ENCODE assay signal across 12 cellular contexts in the genomic region with DNA sequence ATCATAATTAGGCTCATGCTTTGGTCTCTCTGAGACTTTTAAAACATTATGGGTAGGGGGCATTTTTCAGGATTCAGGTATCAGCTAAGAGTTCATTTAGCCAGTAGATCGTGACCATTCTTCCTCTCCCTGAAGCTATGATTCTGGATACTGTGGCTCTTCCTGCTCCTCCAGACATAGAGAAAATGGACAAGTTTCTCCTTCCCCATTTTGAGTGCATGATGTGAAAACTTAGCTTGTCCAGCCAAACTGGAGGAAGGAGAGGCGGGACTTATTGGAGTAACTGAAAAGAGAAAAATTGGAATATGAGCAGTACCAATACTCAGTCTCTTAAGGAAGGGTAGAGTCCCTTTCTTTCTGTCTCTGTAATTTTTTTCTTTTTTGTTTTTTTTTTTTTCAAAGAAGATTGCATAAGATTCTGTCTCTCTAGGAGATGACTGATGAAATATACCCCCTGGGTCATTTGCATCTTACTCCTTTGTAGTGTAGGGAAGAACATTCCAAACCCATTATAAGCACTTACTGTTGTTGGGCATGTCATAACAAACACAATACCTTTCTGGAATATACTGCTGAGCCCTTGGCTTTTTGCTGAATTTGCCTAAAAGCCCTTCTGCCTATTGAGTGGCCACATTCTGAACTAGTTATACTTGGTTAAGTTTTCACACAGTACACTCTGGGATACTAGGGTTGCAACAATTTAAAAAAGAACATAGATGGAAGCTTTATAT.
DNase-seq lines count a peak whose midpoint lies in the region; ATAC-seq and TF ChIP-seq lines count a peak whose summit lies in the region.
"Had no signal": no experiment of that assay in that cellular context is flagged by ENCODE, and none has a peak within 500 bp of the region (broad histone marks: within the 10 kb centered on the region; RNA-seq: fewer than 3 reads in every experiment).

No MANE protein-coding gene starts in this region.

- no peaks in the 10 kb centered on the region for H4K20me1 ChIP-seq in hepatocyte (ENCODE audit: insufficient read depth, poor library complexity, severe bottlenecking)

- 87% methylated on average over 2 of the region's 2 CpGs for WGBS in hepatocyte (ENCODE audit: low lambda C conversion rate, missing lambda C conversion rate)

- H2AFZ ChIP-seq in ACC112 (ENCODE audit: low read length, unreplicated experiment) (no peak overlapping the region), hepatocyte (no peak overlapping the region)

- DNase-seq in HT1080 (ENCODE audit: low read depth) = peak; percentile 70
- DNase-seq in astrocyte of the spinal cord (ENCODE audit: low read depth, low spot score) = peak; percentile 91
- peak; percentile 27 for DNase-seq in hepatocyte (ENCODE audit: low spot score)
- no peak for DNase-seq in activated CD8-positive, alpha-beta memory T cell treated with anti-CD3 and anti-CD28 coated beads, Interleukin-2, amount 50 U/mL, for 48 hours
- DNase-seq in SHP77 treated with DMSO at 0.1 percent for 48 hours (lab: John Stamatoyannopoulos, UW) = no peak
- DNase-seq: CD4-positive, CD25-positive, alpha-beta regulatory T cell; hippocampal formation; NCI-H524 treated with DMSO at 0.1 percent for 48 hours had no signal

- peaks cover 29% of the 10 kb centered on the region for H3K4me1 ChIP-seq in ACC112 (ENCODE audit: control insufficient read depth, insufficient read depth, low read length, unreplicated experiment)
- H3K4me1 ChIP-seq in hepatocyte (ENCODE audit: insufficient read depth) = peaks cover 5% of the 10 kb centered on the region

- no peaks in the 10 kb centered on the region for H3K9me3 ChIP-seq in hepatocyte (ENCODE audit: low read depth)

- no peak overlapping the region for H3K4me3 ChIP-seq in ACC112 (ENCODE audit: low read depth, low read length)
- H3K4me3 ChIP-seq in astrocyte of the spinal cord (ENCODE audit: low read depth, low read length) = no peak overlapping the region
- no peak overlapping the region for H3K4me3 ChIP-seq in hepatocyte

- H3K79me2 ChIP-seq in ACC112 (ENCODE audit: control insufficient read depth, insufficient read depth, low read length, unreplicated experiment) = no peaks in the 10 kb centered on the region
- peaks cover 7% of the 10 kb centered on the region for H3K79me2 ChIP-seq in hepatocyte

- in situ Hi-C loops in astrocyte of the spinal cord (cut with HindIII; ENCODE audit: low sequenced_read_pairs) = no loop called here

- no peaks in the 10 kb centered on the region for H3K27me3 ChIP-seq in ACC112 (ENCODE audit: insufficient read depth, low read length)
- H3K27me3 ChIP-seq in hepatocyte = no peaks in the 10 kb centered on the region

- no peaks in the 10 kb centered on the region for H3K36me3 ChIP-seq in ACC112 (ENCODE audit: insufficient read depth, low read length)
- H3K36me3 ChIP-seq in hepatocyte (replicated peaks; ENCODE audit: insufficient read depth, low read depth) = no peaks in the 10 kb centered on the region

- H3K27ac ChIP-seq in ACC112 (ENCODE audit: low read depth, low read length) = peak overlapping the region; percentile 67
- peak overlapping the region; percentile 53 for H3K27ac ChIP-seq in hepatocyte

- ATAC-seq in HG03521 (IDR thresholded peaks at IDR 0.05; ENCODE audit: unreplicated experiment) (no peak), HG03342 (IDR thresholded peaks at IDR 0.05; ENCODE audit: unreplicated experiment) (no peak)
- ATAC-seq: activated naive CD4-positive, alpha-beta T cell treated with anti-CD3 and anti-CD28 coated beads, Interleukin-2, amount 50 U/mL, for 72 hours had no signal

- no peak overlapping the region for H3K4me2 ChIP-seq in hepatocyte

- H3K9me2 ChIP-seq in hepatocyte (replicated peaks; ENCODE audit: insufficient read depth) = no peaks in the 10 kb centered on the region

- no peak for TF ChIP-seq CTCF in astrocyte of the spinal cord (IDR thresholded peaks at IDR 0.05; ENCODE audit: low read depth, low read length)
- TF ChIP-seq CTCF in hepatocyte (IDR thresholded peaks at IDR 0.05; ENCODE audit: poor library complexity) = no peak

Comparison
In these comparisons a context has a peak if more than half of its experiments do, and no peak if none do; other contexts are left out.
1. DNase-seq: peak in HT1080 (single experiment), astrocyte of the spinal cord (single experiment) and hepatocyte (single experiment); none in activated CD8-positive, alpha-beta memory T cell treated with anti-CD3 and anti-CD28 coated beads, Interleukin-2, amount 50 U/mL, for 48 hours (single experiment) and SHP77 treated with DMSO at 0.1 percent for 48 hours (single experiment).